In the genomic region with DNA sequence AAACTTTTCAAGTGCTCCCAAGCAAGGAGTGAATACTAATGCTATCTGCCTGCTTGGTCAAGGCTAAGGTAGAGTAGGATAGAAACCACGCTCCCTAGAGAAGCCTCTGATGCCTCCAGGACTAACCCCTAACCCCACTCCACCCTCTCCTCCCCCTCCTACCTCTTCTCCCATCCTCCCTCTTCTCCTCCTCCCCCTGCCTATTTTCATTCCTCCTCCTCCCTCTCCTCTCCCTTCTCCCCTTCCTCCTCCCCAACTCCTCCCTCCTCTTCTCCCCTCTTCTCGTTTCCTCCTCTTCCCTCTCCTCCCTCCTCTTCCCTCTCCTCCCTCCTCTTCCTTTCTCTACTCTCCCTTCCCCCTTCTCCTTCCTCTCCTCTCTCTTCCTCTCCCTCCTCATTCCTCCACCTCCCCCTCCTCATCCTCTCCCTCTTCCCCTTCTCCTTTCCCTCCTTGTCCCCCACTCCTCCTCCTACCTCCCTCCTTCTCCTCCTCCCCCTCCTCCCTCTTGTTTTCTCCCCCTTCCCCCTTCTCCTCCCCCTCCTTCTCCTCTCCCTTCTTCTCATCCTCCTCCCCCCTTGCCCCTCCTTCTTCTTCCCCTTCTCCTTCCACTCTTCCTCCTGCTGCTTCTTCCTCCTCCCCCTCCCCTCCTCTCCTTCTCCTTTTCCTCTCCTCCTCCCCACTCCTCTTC, we compare ENCODE assay signal across 18 cellular contexts.
"Had no signal": no experiment of that assay in that cellular context is flagged by ENCODE, and none has a peak within 500 bp of the region (broad histone marks: within the 10 kb centered on the region; RNA-seq: fewer than 3 reads in every experiment).

No MANE protein-coding gene starts in this region.

- H3K9me3 Mint-ChIP-seq: activated naive CD8-positive, alpha-beta T cell treated with anti-CD3 and anti-CD28 coated beads, Interleukin-2, amount 50 U/mL, for 24 hours; naive thymus-derived CD4-positive, alpha-beta T cell; T-cell had no signal

- H3K36me3 Mint-ChIP-seq: T-cell had no signal

- H3K27ac ChIP-seq: breast epithelium, left ventricle myocardium inferior, neutrophil had no signal

- ATAC-seq: activated naive CD8-positive, alpha-beta T cell treated with anti-CD3 and anti-CD28 coated beads, Interleukin-2, amount 50 U/mL, for 24 hours; mucosa of descending colon; naive thymus-derived CD4-positive, alpha-beta T cell; T-cell had no signal

- H3K4me1 ChIP-seq: breast epithelium had no signal

- H3K4me3 ChIP-seq: breast epithelium, left ventricle myocardium inferior, mucosa of descending colon had no signal

- H3K4me3 Mint-ChIP-seq: activated naive CD8-positive, alpha-beta T cell treated with anti-CD3 and anti-CD28 coated beads, Interleukin-2, amount 50 U/mL, for 24 hours; T-cell had no signal

- H3K27ac Mint-ChIP-seq: activated naive CD8-positive, alpha-beta T cell treated with anti-CD3 and anti-CD28 coated beads, Interleukin-2, amount 50 U/mL, for 24 hours; T-cell had no signal

- DNase-seq: activated CD4-positive, CD25-positive, alpha-beta regulatory T cell treated with anti-CD3 and anti-CD28 coated beads, Interleukin-2, amount 50 U/mL, for 72 hours; activated naive CD4-positive, alpha-beta T cell treated with Interleukin-2 at 50 U/mL for 16 hours; activated naive CD8-positive, alpha-beta T cell treated with anti-CD3 and anti-CD28 coated beads, Interleukin-2, amount 50 U/mL, for 24 hours; aorta; cerebellar nuclear complex; effector CD8-positive, alpha-beta T cell; foreskin fibroblast; glutamatergic neuron; hypothalamus; left ventricle myocardium inferior; mucosa of descending colon; naive thymus-derived CD4-positive, alpha-beta T cell; stimulated activated CD4-positive, alpha-beta T cell treated with anti-CD3 and anti-CD28 coated beads, Interleukin-2, amount 100 ng/mL, for 48 hours; stimulated activated naive CD4-positive, alpha-beta T cell; T-cell; T-helper 9 cell had no signal

- H3K4me1 Mint-ChIP-seq: activated naive CD8-positive, alpha-beta T cell treated with anti-CD3 and anti-CD28 coated beads, Interleukin-2, amount 50 U/mL, for 24 hours had no signal

- H3K9me3 ChIP-seq: breast epithelium, left ventricle myocardium inferior, mucosa of descending colon, neutrophil had no signal

- H3K36me3 ChIP-seq: breast epithelium, left ventricle myocardium inferior, neutrophil had no signal
